13 cellular contexts compared by ENCODE assay signal in genomic region chr1:54324750-54325704, GRCh38.
DNase-seq lines count a peak whose midpoint lies in the region; ATAC-seq and TF ChIP-seq lines count a peak whose summit lies in the region.
"Had no signal": no experiment of that assay in that cellular context is flagged by ENCODE, and none has a peak within 500 bp of the region (broad histone marks: within the 10 kb centered on the region; RNA-seq: fewer than 3 reads in every experiment).

No MANE protein-coding gene starts in this region.

- peaks cover 38% of the 10 kb centered on the region for H3K4me1 Mint-ChIP-seq in T-helper 17 cell

- peak overlapping the region; percentile 88 for H3K4me2 ChIP-seq in fibroblast of lung (ENCODE audit: extremely low read depth, insufficient read depth, low read length)

- ATAC-seq in T-helper 17 cell, result no peak
- peak; percentile 4 for ATAC-seq in mucosa of descending colon
- ATAC-seq in activated naive CD4-positive, alpha-beta T cell treated with anti-CD3 and anti-CD28 coated beads, Interleukin-2, amount 50 U/mL, for 72 hours, result no peak
- ATAC-seq in GM18858 (IDR thresholded peaks at IDR 0.05; ENCODE audit: unreplicated experiment), result no peak

- H3K27ac ChIP-seq in fibroblast of lung (ENCODE audit: insufficient read depth, low read length), result peak overlapping the region; percentile 39
- peak overlapping the region; percentile 10 to 39 for H3K27ac ChIP-seq in tibial artery
- H3K27ac ChIP-seq: neutrophil, SK-N-MC had no signal

- no peaks in the 10 kb centered on the region for H3K36me3 Mint-ChIP-seq in T-helper 17 cell (ENCODE audit: low read depth)
- H3K36me3 Mint-ChIP-seq in activated naive CD4-positive, alpha-beta T cell treated with anti-CD3 and anti-CD28 coated beads, Interleukin-2, amount 50 U/mL, for 72 hours, result no peaks in the 10 kb centered on the region

- no peaks in the 10 kb centered on the region for H3K9me3 ChIP-seq in T-helper 17 cell (ENCODE audit: control insufficient read depth, low read length, poor library complexity, severe bottlenecking)
- no peaks in the 10 kb centered on the region for H3K9me3 ChIP-seq in fibroblast of lung (ENCODE audit: control insufficient read depth, insufficient read depth, low read depth, low read length)
- no peaks in the 10 kb centered on the region for H3K9me3 ChIP-seq in mucosa of descending colon
- H3K9me3 ChIP-seq in tibial artery, result no peaks in the 10 kb centered on the region
- H3K9me3 ChIP-seq: neutrophil had no signal

- H3K27me3 ChIP-seq in fibroblast of lung (ENCODE audit: control insufficient read depth, insufficient read depth, low read length), result no peaks in the 10 kb centered on the region
- H3K27me3 ChIP-seq in tibial artery, result no peaks in the 10 kb centered on the region
- H3K27me3 ChIP-seq: neutrophil had no signal

- H3K4me1 ChIP-seq in fibroblast of lung (ENCODE audit: control insufficient read depth, extremely low read depth, insufficient read depth, low read length) (peaks cover 30% of the 10 kb centered on the region), mucosa of descending colon (ENCODE audit: low read depth) (peaks cover 16% of the 10 kb centered on the region), tibial artery (peaks cover 0 to 88% (median 66%) of the 10 kb centered on the region in 4 donors)

- intact Hi-C loops in mucosa of descending colon (cut with DNase I, micrococcal nuclease), result no loop called here
- intact Hi-C loops in tibial artery (cut with DNase I; ENCODE audit: low total_unique reads), result loop anchor here (10.0 kb wide), 1 partner anchor 70 kb away; no protein-coding TSS in a partner anchor

- no peak for TF ChIP-seq CTCF in fibroblast of lung (conservative IDR thresholded peaks at IDR 0.05 in 1 of 2, IDR thresholded peaks at IDR 0.05 in 1 of 2; ENCODE audit: low read depth in 1 of 2, low read length in 2 of 2)
- TF ChIP-seq CTCF in mucosa of descending colon (IDR thresholded peaks at IDR 0.05), result no peak
- no peak for TF ChIP-seq CTCF in tibial artery (IDR thresholded peaks at IDR 0.05)

- H3K9ac ChIP-seq in fibroblast of lung (ENCODE audit: insufficient read depth, low read length), result no peak overlapping the region

- H3K4me3 Mint-ChIP-seq in T-helper 17 cell, result no peak overlapping the region

- no peaks in the 10 kb centered on the region for H3K27me3 Mint-ChIP-seq in T-helper 17 cell

- peak overlapping the region; percentile 8 for H2AFZ ChIP-seq in fibroblast of lung (ENCODE audit: low read length)

- H3K9me3 Mint-ChIP-seq in activated naive CD4-positive, alpha-beta T cell treated with anti-CD3 and anti-CD28 coated beads, Interleukin-2, amount 50 U/mL, for 72 hours, result no peaks in the 10 kb centered on the region

- peaks cover 2% of the 10 kb centered on the region for H3K36me3 ChIP-seq in fibroblast of lung (ENCODE audit: control insufficient read depth, insufficient read depth, low read length)
- H3K36me3 ChIP-seq in mucosa of descending colon (ENCODE audit: low read depth), result no peaks in the 10 kb centered on the region
- no peaks in the 10 kb centered on the region for H3K36me3 ChIP-seq in tibial artery
- H3K36me3 ChIP-seq: neutrophil had no signal

- no peaks in the 10 kb centered on the region for H4K20me1 ChIP-seq in fibroblast of lung (ENCODE audit: control insufficient read depth, extremely low read depth, insufficient read depth, low read length)

- H3K79me2 ChIP-seq in fibroblast of lung (ENCODE audit: control insufficient read depth, insufficient read depth, low read length), result peaks cover 22% of the 10 kb centered on the region

- no peak for DNase-seq in T-helper 17 cell
- DNase-seq in fibroblast of lung (ENCODE audit: low read depth in 2 of 2), result peak in 1 of 2 donors; percentile 43
- no peak for DNase-seq in mucosa of descending colon
- no peak for DNase-seq in tibial artery
- no peak for DNase-seq in activated naive CD4-positive, alpha-beta T cell treated with anti-CD3 and anti-CD28 coated beads, Interleukin-2, amount 50 U/mL, for 72 hours (ENCODE audit: low spot score in 2 of 2)
- DNase-seq in NCI-H345 treated with DMSO at 0.1 percent for 48 hours (lab: John Stamatoyannopoulos, UW; ENCODE audit: unreplicated experiment), result no peak
- DNase-seq in NCI-H1048 (lab: John Stamatoyannopoulos, UW), result no peak
- DNase-seq: DND-41, KBM-7, NCI-H345 had no signal

- peak overlapping the region; percentile 32 for H3K27ac Mint-ChIP-seq in T-helper 17 cell
- H3K27ac Mint-ChIP-seq in activated naive CD4-positive, alpha-beta T cell treated with anti-CD3 and anti-CD28 coated beads, Interleukin-2, amount 50 U/mL, for 72 hours, result peak overlapping the region in 1 of 2 donors; percentile 68

- H3K4me3 ChIP-seq in fibroblast of lung (replicated peaks in 1 of 4; ENCODE audit: control extremely low read depth in 1 of 4, insufficient read depth in 1 of 4, low read depth in 3 of 4, low read length in 4 of 4) (peak overlapping the region in 1 of 4 experiments; percentile 13), mucosa of descending colon (no peak overlapping the region), tibial artery (no peak overlapping the region)
- H3K4me3 ChIP-seq: SK-N-MC had no signal
